8 cellular contexts compared by ENCODE assay signal in genomic region chrX:48520976-48521352, GRCh38. TPM values are rescaled to one million over a fixed set of nuclear protein-coding genes. Genes with fewer than 3 reads are reported as not detected.
DNase-seq lines count a peak whose midpoint lies in the region; ATAC-seq, FAIRE-seq and TF ChIP-seq lines count a peak whose summit lies in the region.

No MANE protein-coding gene starts in this region.

- no peaks in the 10 kb centered on the region for H3K27me3 Mint-ChIP-seq in neural crest cell (ENCODE audit: low read depth)

- peak overlapping the region; percentile 90 for H3K4me3 Mint-ChIP-seq in neural crest cell

- H3K27ac Mint-ChIP-seq in neural crest cell (ENCODE audit: unreplicated experiment) = peak overlapping the region; percentile 59

- H3K4me1 Mint-ChIP-seq in neural crest cell = peaks cover 16% of the 10 kb centered on the region

- H3K36me3 Mint-ChIP-seq in neural crest cell (ENCODE audit: low read depth) = peaks cover 15% of the 10 kb centered on the region

- peaks cover 3% of the 10 kb centered on the region for H3K9me3 Mint-ChIP-seq in neural crest cell

- ATAC-seq in GM21360 (IDR thresholded peaks at IDR 0.05; ENCODE audit: unreplicated experiment) = no peak
- ATAC-seq in GM18907 (IDR thresholded peaks at IDR 0.05; ENCODE audit: unreplicated experiment) = no peak
- no peak for ATAC-seq in HG03460 (IDR thresholded peaks at IDR 0.05; ENCODE audit: unreplicated experiment)

- no peak for FAIRE-seq in urothelium cell line (lab: Jason Lieb, UNC)

- no peak for TF ChIP-seq CTCF in neural crest cell (conservative IDR thresholded peaks at IDR 0.05)

- DNase-seq in DMS79 treated with DMSO at 0.1 percent for 48 hours (lab: John Stamatoyannopoulos, UW) = peak; percentile 35
- DNase-seq in NCI-H146 treated with DMSO at 0.1 percent for 48 hours (lab: John Stamatoyannopoulos, UW; ENCODE audit: unreplicated experiment) = peak; percentile 38
- DNase-seq in cerebellar cortex (ENCODE audit: low spot score) = peak; percentile 50
- DNase-seq in neural crest cell (ENCODE audit: low read depth, low spot score) = no peak
- DNase-seq in urothelium cell line (ENCODE audit: low spot score) = no peak

RNA-seq across cellular contexts. Expression of gene EBP, which starts 0.6 kb away (rescaled TPM):
- total RNA-seq in neural crest cell = 155 and 168 TPM in 2 replicates

RNA-seq across cellular contexts. Expression of gene PORCN, which starts 12.2 kb away (rescaled TPM):
- total RNA-seq in neural crest cell = 13.0 and 14.2 TPM in 2 replicates

RNA-seq across cellular contexts. Expression of gene TBC1D25, which starts 18.6 kb away (rescaled TPM):
- total RNA-seq in neural crest cell = 9.1 and 12.0 TPM in 2 replicates

RNA-seq across cellular contexts. Expression of gene FTSJ1, which starts 45.0 kb away (rescaled TPM):
- total RNA-seq in neural crest cell = 42.2 and 45.8 TPM in 2 replicates

RNA-seq across cellular contexts. Expression of gene SLC38A5, which starts 50.9 kb away (rescaled TPM):
- 6.5 and 8.8 TPM in 2 replicates for total RNA-seq in neural crest cell

Comparison
In these comparisons a context has a peak if more than half of its experiments do, and no peak if none do; other contexts are left out.
1. DNase-seq: peak in DMS79 treated with DMSO at 0.1 percent for 48 hours (single experiment), NCI-H146 treated with DMSO at 0.1 percent for 48 hours (single experiment) and cerebellar cortex (single experiment); none in neural crest cell (single experiment) and urothelium cell line (single experiment).